8 cellular contexts compared by ENCODE assay signal in the genomic region with DNA sequence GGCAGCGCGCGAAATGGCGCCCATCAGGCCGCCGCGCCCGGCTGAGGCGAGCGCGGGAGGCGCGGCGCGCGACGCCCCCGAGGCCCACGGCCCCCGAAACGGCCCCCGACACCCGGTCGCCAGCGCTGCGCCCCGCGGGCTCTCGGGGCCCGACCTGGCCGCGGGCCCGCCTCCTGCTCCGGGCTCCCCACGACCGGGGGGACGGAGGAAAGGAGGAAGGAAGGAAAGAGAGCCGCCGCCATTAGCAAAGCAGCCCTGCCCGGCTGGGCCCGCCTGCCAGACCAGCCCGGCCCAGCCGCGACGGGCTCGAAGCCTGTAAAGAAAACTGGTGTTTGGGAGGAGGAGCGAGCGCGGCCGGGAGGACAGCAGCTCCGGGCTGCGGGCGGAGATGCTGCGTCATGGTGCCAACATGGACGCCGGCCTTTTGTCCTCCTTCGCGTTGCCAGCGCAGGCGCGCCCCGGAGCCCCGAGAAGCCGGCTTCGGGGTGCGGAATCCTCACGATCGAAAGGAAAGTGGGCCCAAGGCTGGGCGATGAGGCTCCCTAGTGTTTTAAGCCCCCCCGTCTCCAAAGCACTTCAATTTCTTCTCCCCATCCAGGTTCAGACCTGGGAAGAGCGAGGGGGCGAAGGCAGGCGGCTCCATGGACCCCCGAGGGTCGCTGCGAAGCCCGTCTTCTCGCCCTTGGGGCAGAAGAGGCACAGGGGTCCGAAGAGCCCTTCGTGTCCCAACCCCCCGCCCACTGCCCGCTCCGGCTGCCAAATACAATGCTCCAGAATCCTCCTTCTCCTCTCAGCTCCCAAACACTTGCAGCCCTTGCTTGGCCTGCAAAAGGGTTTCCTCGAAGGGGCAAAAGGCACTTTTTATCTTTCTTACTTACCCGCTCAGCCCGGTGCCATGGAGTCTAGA. TPM values are rescaled to one million over a fixed set of nuclear protein-coding genes. Genes with fewer than 3 reads are reported as not detected.
DNase-seq lines count a peak whose midpoint lies in the region; ATAC-seq and TF ChIP-seq lines count a peak whose summit lies in the region.

No MANE protein-coding gene starts in this region.

- peaks cover 13% of the 10 kb centered on the region for H3F3A ChIP-seq in neural cell (ENCODE audit: insufficient read depth, low read length, poor library complexity, severe bottlenecking)

- peaks cover 52% of the 10 kb centered on the region for H3K36me3 Mint-ChIP-seq in CD8-positive, alpha-beta T cell
- H3K36me3 Mint-ChIP-seq in activated naive CD4-positive, alpha-beta T cell treated with anti-CD3 and anti-CD28 coated beads, Interleukin-2, amount 10 ng/mL, durations not matched to agents 7 days and 5 days, result peaks cover 50% of the 10 kb centered on the region

- TF ChIP-seq POLR2A in vagina (IDR thresholded peaks at IDR 0.05), result peak in 1 of 2 donors; percentile 27

- peak overlapping the region; percentile 98 for H3K27ac ChIP-seq in CD8-positive, alpha-beta T cell (ENCODE audit: low read depth, low read length)
- peak overlapping the region; percentile 100 for H3K27ac ChIP-seq in neural cell (ENCODE audit: low read length)
- H3K27ac ChIP-seq in vagina, result peak overlapping the region; percentile 100

- TF ChIP-seq RAD21 in neural cell (conservative IDR thresholded peaks at IDR 0.05), result no peak

- no peak for TF ChIP-seq CTCF in CD8-positive, alpha-beta T cell (IDR thresholded peaks at IDR 0.05)
- TF ChIP-seq CTCF in neural cell (IDR thresholded peaks at IDR 0.05; ENCODE audit: poor library complexity, severe bottlenecking) (no peak), vagina (IDR thresholded peaks at IDR 0.05) (no peak)

- H3K9ac ChIP-seq in neural cell (ENCODE audit: low read length), result peak overlapping the region; percentile 99

- peaks cover 35% of the 10 kb centered on the region for H4K20me1 ChIP-seq in neural cell (ENCODE audit: insufficient read depth)

- no peaks in the 10 kb centered on the region for H3K27me3 Mint-ChIP-seq in CD8-positive, alpha-beta T cell (ENCODE audit: low read depth)
- peaks cover 3% of the 10 kb centered on the region for H3K27me3 Mint-ChIP-seq in activated naive CD4-positive, alpha-beta T cell treated with anti-CD3 and anti-CD28 coated beads, Interleukin-2, amount 10 ng/mL, durations not matched to agents 7 days and 5 days

- CTCF ChIA-PET in CD8-positive, alpha-beta T cell (lab: Charles Lee), result interaction anchor here (1.8 to 45.9 kb wide), 3 partner anchors 5 to 87 kb away, joined by 10 to 2042 read pairs (median 2042); partner anchors contain the start of genes PSMD9, RHOF and SETD1B
- CTCF ChIA-PET in activated naive CD4-positive, alpha-beta T cell treated with anti-CD3 and anti-CD28 coated beads, Interleukin-2, amount 10 ng/mL, durations not matched to agents 7 days and 5 days (lab: Charles Lee), result interaction anchor here (1.6 to 16.5 kb wide), 3 partner anchors 4 to 87 kb away, joined by 5 to 575 read pairs (median 575); partner anchors contain the start of genes RHOF and SETD1B

- intact Hi-C loops in CD8-positive, alpha-beta T cell (cut with DNase I, micrococcal nuclease), result loop anchor here in 1 of 2 experiments (5.0 kb wide), 3 partner anchors 174 to 701 kb away; partner anchors contain the start of genes MLXIP, ORAI1 and ZCCHC8
- intact Hi-C loops in vagina (cut with DNase I), result no loop called here

- POLR2A ChIA-PET in CD8-positive, alpha-beta T cell (lab: Charles Lee), result interaction anchor here (0.8 to 28.4 kb wide), 15 partner anchors 6 to 1600 kb away, joined by 3 to 1016 read pairs (median 8); partner anchors contain the start of genes KNTC1, ORAI1, PSMD9 and RHOF

- peak; percentile 7 for ATAC-seq in CD8-positive, alpha-beta T cell
- ATAC-seq in HG02588 (IDR thresholded peaks at IDR 0.05; ENCODE audit: unreplicated experiment), result peak; percentile 3

- H3K9me3 Mint-ChIP-seq in CD8-positive, alpha-beta T cell, result no peaks in the 10 kb centered on the region
- no peaks in the 10 kb centered on the region for H3K9me3 Mint-ChIP-seq in activated naive CD4-positive, alpha-beta T cell treated with anti-CD3 and anti-CD28 coated beads, Interleukin-2, amount 10 ng/mL, durations not matched to agents 7 days and 5 days

- H3K4me2 ChIP-seq in neural cell (ENCODE audit: low read length), result peak overlapping the region; percentile 100

- H3K36me3 ChIP-seq in CD8-positive, alpha-beta T cell (ENCODE audit: insufficient read depth, low read length), result peaks cover 20% of the 10 kb centered on the region
- H3K36me3 ChIP-seq in neural cell (ENCODE audit: insufficient read depth, low read length) (no peaks in the 10 kb centered on the region), vagina (peaks cover 0 to 6% of the 10 kb centered on the region in 2 donors)

- H3K4me1 Mint-ChIP-seq in CD8-positive, alpha-beta T cell (ENCODE audit: low read depth), result peaks cover 29% of the 10 kb centered on the region
- H3K4me1 Mint-ChIP-seq in activated naive CD4-positive, alpha-beta T cell treated with anti-CD3 and anti-CD28 coated beads, Interleukin-2, amount 10 ng/mL, durations not matched to agents 7 days and 5 days, result peaks cover 30% of the 10 kb centered on the region

- H3K4me3 ChIP-seq in CD8-positive, alpha-beta T cell (ENCODE audit: low read depth, low read length), result peak overlapping the region; percentile 82
- H3K4me3 ChIP-seq in neural cell (ENCODE audit: low read length) (peak overlapping the region; percentile 77), vagina (peak overlapping the region; percentile 58 to 87)

- H3K79me2 ChIP-seq in neural cell (replicated peaks; ENCODE audit: insufficient read depth, low read length), result peaks cover 67% of the 10 kb centered on the region

- peak overlapping the region; percentile 94 for H3K4me3 Mint-ChIP-seq in CD8-positive, alpha-beta T cell
- H3K4me3 Mint-ChIP-seq in activated naive CD4-positive, alpha-beta T cell treated with anti-CD3 and anti-CD28 coated beads, Interleukin-2, amount 10 ng/mL, durations not matched to agents 7 days and 5 days, result peak overlapping the region; percentile 91

- H2AFZ ChIP-seq in neural cell (ENCODE audit: low read depth, low read length), result no peak overlapping the region

- peak overlapping the region; percentile 99 for H3K27ac Mint-ChIP-seq in CD8-positive, alpha-beta T cell
- H3K27ac Mint-ChIP-seq in activated naive CD4-positive, alpha-beta T cell treated with anti-CD3 and anti-CD28 coated beads, Interleukin-2, amount 10 ng/mL, durations not matched to agents 7 days and 5 days, result peak overlapping the region; percentile 99

- H3K9me2 ChIP-seq in neural cell (ENCODE audit: insufficient read depth, low read length), result no peaks in the 10 kb centered on the region

- no peak for TF ChIP-seq EP300 in neural cell (conservative IDR thresholded peaks at IDR 0.05; ENCODE audit: poor library complexity, severe bottlenecking)

- peaks cover 26% of the 10 kb centered on the region for H3K4me1 ChIP-seq in CD8-positive, alpha-beta T cell (ENCODE audit: insufficient read depth, low read length)
- H3K4me1 ChIP-seq in vagina, result peaks cover 58% of the 10 kb centered on the region

- no peaks in the 10 kb centered on the region for H3K9me3 ChIP-seq in CD8-positive, alpha-beta T cell (ENCODE audit: low read length)
- H3K9me3 ChIP-seq in neural cell (ENCODE audit: low read length) (no peaks in the 10 kb centered on the region), vagina (no peaks in the 10 kb centered on the region)

- H3K27me3 ChIP-seq in CD8-positive, alpha-beta T cell (ENCODE audit: insufficient read depth, low read length), result no peaks in the 10 kb centered on the region
- H3K27me3 ChIP-seq in neural cell (ENCODE audit: insufficient read depth, low read depth, low read length) (no peaks in the 10 kb centered on the region), vagina (no peaks in the 10 kb centered on the region)

- peak in 6 of 7 experiments; percentile 53 to 87 (median 74) for DNase-seq in CD8-positive, alpha-beta T cell
- DNase-seq in RKO (ENCODE audit: low spot score) (peak; percentile 73), foreskin melanocyte (peak; percentile 56), vagina (ENCODE audit: extremely low spot score in 2 of 2) (no peak), DMS114 treated with DMSO at 0.1 percent for 48 hours (lab: John Stamatoyannopoulos, UW; ENCODE audit: unreplicated experiment) (no peak)
- peak; percentile 81 for DNase-seq in activated naive CD4-positive, alpha-beta T cell treated with anti-CD3 and anti-CD28 coated beads, Interleukin-2, amount 10 ng/mL, durations not matched to agents 7 days and 5 days

TF ChIP-seq in neural cell, 6 proteins besides CTCF, POLR2A, EP300 and RAD21 (continues in another document):
- TF ChIP-seq SMC3 (conservative IDR thresholded peaks at IDR 0.05; ENCODE audit: poor library complexity) (no peak), TAF1 (IDR thresholded peaks at IDR 0.05; ENCODE audit: low read depth) (peak; percentile 79), MXI1 (conservative IDR thresholded peaks at IDR 0.05; ENCODE audit: poor library complexity, severe bottlenecking) (peak; percentile 20), POLR2AphosphoS5 (IDR thresholded peaks at IDR 0.05) (peak; percentile 31), EZH2 (IDR thresholded peaks at IDR 0.05; ENCODE audit: borderline replicate concordance, insufficient read depth, low read length, poor library complexity, severe bottlenecking) (no peak)

RNA-seq across cellular contexts. Expression of gene SETD1B, which starts 2.9 kb away (rescaled TPM):
- 100 to 1,000 TPM; 181 to 190 TPM for total RNA-seq in CD8-positive, alpha-beta T cell
- 2.6 and 3.2 TPM in 2 replicates for polyA plus RNA-seq in neural cell
- polyA minus RNA-seq in neural cell, result 5.4 and 8.1 TPM in 2 replicates
- total RNA-seq in vagina, result 10.6 TPM

RNA-seq across cellular contexts. Expression of gene RHOF, which starts 7.5 kb away (rescaled TPM):
- 100 to 1,000 TPM; 185 TPM for total RNA-seq in CD8-positive, alpha-beta T cell
- polyA plus RNA-seq in neural cell, result 9.4 and 14.7 TPM in 2 replicates
- 29.0 and 31.6 TPM in 2 replicates for polyA minus RNA-seq in neural cell
- 16.5 TPM for total RNA-seq in vagina

RNA-seq across cellular contexts. Expression of gene HPD, which starts 57.7 kb away (rescaled TPM):
- total RNA-seq in CD8-positive, alpha-beta T cell, result not detected
- polyA plus RNA-seq in neural cell, result not detected in 2 replicates
- polyA minus RNA-seq in neural cell, result not detected in 2 replicates
- not detected for total RNA-seq in vagina

Comparison
In these comparisons a context has a peak if more than half of its experiments do, and no peak if none do; other contexts are left out.
1. DNase-seq: peak in CD8-positive, alpha-beta T cell (6 of 7), RKO (single experiment), activated naive CD4-positive, alpha-beta T cell treated with anti-CD3 and anti-CD28 coated beads, Interleukin-2, amount 10 ng/mL, durations not matched to agents 7 days and 5 days (single experiment) and foreskin melanocyte (single experiment); none in vagina (0 of 2) and DMS114 treated with DMSO at 0.1 percent for 48 hours (single experiment).
2. RNA of gene SETD1B, which starts 2.9 kb away (total RNA-seq): 181 to 190 TPM in CD8-positive, alpha-beta T cell; 10.6 TPM in vagina (single experiment); every median in the first group is over 10 times any median in the second.
3. RNA of gene RHOF, which starts 7.5 kb away (total RNA-seq): 185 TPM in CD8-positive, alpha-beta T cell; 16.5 TPM in vagina (single experiment); every median in the first group is over 10 times any median in the second.
4. Peak in every context shown above with its lines, with median percentiles within 50 percentile points of each other: H3K27ac ChIP-seq and H3K4me3 ChIP-seq.